Comparison of ENCODE assay signal across 21 cellular contexts in genomic region chr3:195103623-195104022, GRCh38.
DNase-seq lines count a peak whose midpoint lies in the region; ATAC-seq, FAIRE-seq and TF ChIP-seq lines count a peak whose summit lies in the region.
"Had no signal": no experiment of that assay in that cellular context is flagged by ENCODE, and none has a peak within 500 bp of the region (broad histone marks: within the 10 kb centered on the region; RNA-seq: fewer than 3 reads in every experiment).

No MANE protein-coding gene starts in this region.

- no peak for TF ChIP-seq POLR2A in A549 (IDR thresholded peaks at IDR 0.05; ENCODE audit: low read length)

- no peaks in the 10 kb centered on the region for H3K27me3 Mint-ChIP-seq in endodermal cell (ENCODE audit: insufficient read depth)
- H3K27me3 Mint-ChIP-seq in nephron progenitor cell (ENCODE audit: low read depth, poor library complexity) = peaks cover 6% of the 10 kb centered on the region
- no peaks in the 10 kb centered on the region for H3K27me3 Mint-ChIP-seq in natural killer cell (ENCODE audit: low read depth in 2 of 2)
- H3K27me3 Mint-ChIP-seq: CD4-positive, alpha-beta memory T cell had no signal

- H3K4me3 ChIP-seq in A549 (no peak overlapping the region), endodermal cell (ENCODE audit: low read length) (no peak overlapping the region)
- H3K4me3 ChIP-seq: PC-9, tibial artery had no signal

- DNase-seq in A549 (ENCODE audit: low read depth in 1 of 2, low spot score in 1 of 2) (no peak), endodermal cell (no peak), nephron progenitor cell (no peak), posterior vena cava (ENCODE audit: low spot score) (no peak), natural killer cell (no peak), NCI-H510A treated with DMSO at 0.1 percent for 48 hours (lab: John Stamatoyannopoulos, UW) (no peak), urothelium cell line (ENCODE audit: low spot score) (no peak)
- DNase-seq: ACHN; activated CD8-positive, alpha-beta memory T cell treated with anti-CD3 and anti-CD28 coated beads, Interleukin-2, amount 50 U/mL, for 48 hours; activated gamma-delta T cell treated with Interleukin-2 at 50 U/mL for 16 hours; amniotic stem cell; CD4-positive, alpha-beta memory T cell; cerebellar nuclear complex; Karpas-422; left colon; NCI-H748 treated with DMSO at 0.1 percent for 48 hours; PC-9; small intestine had no signal

- H3K4me2 ChIP-seq in A549 = no peak overlapping the region

- POLR2A ChIA-PET in A549 (lab: Yijun Ruan, JAX) = no interaction called here

- TF ChIP-seq RAD21 in A549 (conservative IDR thresholded peaks at IDR 0.05 in 1 of 2, IDR thresholded peaks at IDR 0.05 in 1 of 2) = no peak
- no peak for TF ChIP-seq RAD21 in Ishikawa (IDR thresholded peaks at IDR 0.05; ENCODE audit: low read depth)

- no peak for FAIRE-seq in A549 (lab: Jason Lieb, UNC)
- no peak for FAIRE-seq in urothelium cell line (lab: Jason Lieb, UNC)
- FAIRE-seq: frontal cortex, small intestine had no signal

- no peak for TF ChIP-seq CTCF in A549 (IDR thresholded peaks at IDR 0.05)
- no peak for TF ChIP-seq CTCF in endodermal cell (conservative IDR thresholded peaks at IDR 0.05)
- TF ChIP-seq CTCF in nephron progenitor cell (IDR thresholded peaks at IDR 0.05) = no peak
- no peak for TF ChIP-seq CTCF in natural killer cell (IDR thresholded peaks at IDR 0.05)

- H3K36me3 ChIP-seq in endodermal cell (ENCODE audit: control insufficient read depth, insufficient read depth, low read length) = no peaks in the 10 kb centered on the region
- H3K36me3 ChIP-seq: tibial artery had no signal

- no peak overlapping the region for H3K27ac Mint-ChIP-seq in endodermal cell
- peak overlapping the region; percentile 60 for H3K27ac Mint-ChIP-seq in nephron progenitor cell
- H3K27ac Mint-ChIP-seq in natural killer cell = no peak overlapping the region

- no peaks in the 10 kb centered on the region for H3K27me3 ChIP-seq in endodermal cell (ENCODE audit: control insufficient read depth, insufficient read depth, low read length, poor library complexity, severe bottlenecking)
- H3K27me3 ChIP-seq: tibial artery had no signal

- no peak overlapping the region for H3K4me3 Mint-ChIP-seq in endodermal cell
- H3K4me3 Mint-ChIP-seq in nephron progenitor cell = no peak overlapping the region
- H3K4me3 Mint-ChIP-seq in natural killer cell = no peak overlapping the region
- H3K4me3 Mint-ChIP-seq: CD4-positive, alpha-beta memory T cell had no signal

- H3K36me3 Mint-ChIP-seq in endodermal cell (ENCODE audit: low read depth) (peaks cover 10% of the 10 kb centered on the region), nephron progenitor cell (ENCODE audit: low read depth) (peaks cover 5% of the 10 kb centered on the region), natural killer cell (no peaks in the 10 kb centered on the region)
- H3K36me3 Mint-ChIP-seq: CD4-positive, alpha-beta memory T cell had no signal

- intact Hi-C loops in posterior vena cava (cut with DNase I) = loop anchor here (2.0 kb wide), 2 partner anchors 421 to 425 kb away; no protein-coding TSS in a partner anchor
- intact Hi-C loops in natural killer cell (cut with micrococcal nuclease) = no loop called here

- peak overlapping the region; percentile 84 to 89; a peak in 5 of 6 replicates for H3K27ac ChIP-seq in A549
- peak overlapping the region; percentile 52 for H3K27ac ChIP-seq in endodermal cell (ENCODE audit: low read depth, low read length)
- H3K27ac ChIP-seq: tibial artery had no signal

- WGBS in A549 (ENCODE audit: missing lambda C conversion rate) = 97% methylated on average over 2 of the region's 2 CpGs
- WGBS in endodermal cell (ENCODE audit: insufficient coverage in 1 of 2, insufficient read length in 1 of 2), 2 experiments = 63 to 94% methylated on average over 1 to 2 of the region's 2 CpGs

- CTCF ChIA-PET in A549 (lab: Yijun Ruan, JAX) = interaction anchor here (5.5 kb wide), 1 partner anchor 420 kb away, joined by 59 read pairs; no protein-coding TSS in a partner anchor

- H3K9ac ChIP-seq in endodermal cell (ENCODE audit: extremely low read depth, low read length, poor library complexity, severe bottlenecking) = no peak overlapping the region

- ATAC-seq in A549 (no peak), natural killer cell (no peak)
- ATAC-seq: left colon had no signal

- TF ChIP-seq EP300 in A549 (IDR thresholded peaks at IDR 0.05) = no peak
- no peak for TF ChIP-seq EP300 in Ishikawa (IDR thresholded peaks at IDR 0.05; ENCODE audit: borderline replicate concordance)

- H3K4me1 Mint-ChIP-seq in endodermal cell = peaks cover 31% of the 10 kb centered on the region
- H3K4me1 Mint-ChIP-seq in nephron progenitor cell = peaks cover 41% of the 10 kb centered on the region
- peaks cover 23 to 28% of the 10 kb centered on the region in 2 donors for H3K4me1 Mint-ChIP-seq in natural killer cell

- H3K9me3 Mint-ChIP-seq in endodermal cell (no peaks in the 10 kb centered on the region), nephron progenitor cell (no peaks in the 10 kb centered on the region), natural killer cell (no peaks in the 10 kb centered on the region)
- H3K9me3 Mint-ChIP-seq: CD4-positive, alpha-beta memory T cell had no signal

- H3K4me1 ChIP-seq in A549 (peaks cover 55% of the 10 kb centered on the region), endodermal cell (ENCODE audit: control insufficient read depth, insufficient read depth, low read length) (no peaks in the 10 kb centered on the region)

- H3K9me3 ChIP-seq in A549 = no peaks in the 10 kb centered on the region
- no peaks in the 10 kb centered on the region for H3K9me3 ChIP-seq in endodermal cell (ENCODE audit: control insufficient read depth, low read length)
- H3K9me3 ChIP-seq: tibial artery had no signal

TF ChIP-seq in A549, 52 proteins besides CTCF, POLR2A, EP300 and RAD21 (continues in another document):
- TF ChIP-seq CHD2 (IDR thresholded peaks at IDR 0.05; ENCODE audit: low read length, partially characterized antibody) = no peak
- no peak for TF ChIP-seq MAX (IDR thresholded peaks at IDR 0.05)
- TF ChIP-seq ZSCAN20 (CRISPR knock-in tag; IDR thresholded peaks at IDR 0.05) = no peak
- TF ChIP-seq ELK1 (IDR thresholded peaks at IDR 0.05; ENCODE audit: low read depth, low read length) = no peak
- TF ChIP-seq ZFP36 (IDR thresholded peaks at IDR 0.05; ENCODE audit: borderline replicate concordance, partially characterized antibody) = no peak
- no peak for TF ChIP-seq NFE2L2 (conservative IDR thresholded peaks at IDR 0.05; ENCODE audit: low read length)
- no peak for TF ChIP-seq ZC3H11A (IDR thresholded peaks at IDR 0.05)
- no peak for TF ChIP-seq ESRRA (IDR thresholded peaks at IDR 0.05; ENCODE audit: borderline replicate concordance, low read length)
- no peak for TF ChIP-seq PHF8 (IDR thresholded peaks at IDR 0.05; ENCODE audit: borderline replicate concordance, low read depth)
- no peak for TF ChIP-seq CBX8 (IDR thresholded peaks at IDR 0.05)
- no peak for TF ChIP-seq SREBF2 (IDR thresholded peaks at IDR 0.05)
- no peak for TF ChIP-seq FOSL2 (IDR thresholded peaks at IDR 0.05)
- TF ChIP-seq FOSL2 (CRISPR knock-in tag; IDR thresholded peaks at IDR 0.05) = no peak
- no peak for TF ChIP-seq MYC (IDR thresholded peaks at IDR 0.05; ENCODE audit: borderline replicate concordance, low read length)
- no peak for TF ChIP-seq SMC3 (IDR thresholded peaks at IDR 0.05)

TF ChIP-seq in Ishikawa, 13 proteins besides CTCF, POLR2A, EP300 and RAD21:
- no peak for TF ChIP-seq NFIC (IDR thresholded peaks at IDR 0.05)
- no peak for TF ChIP-seq REST (IDR thresholded peaks at IDR 0.05; ENCODE audit: low read depth)
- TF ChIP-seq FOXM1 (IDR thresholded peaks at IDR 0.05; ENCODE audit: borderline replicate concordance, low read depth) = no peak
- TF ChIP-seq USF1 (IDR thresholded peaks at IDR 0.05) = 0 out of 2 replicates have a peak, but pooled peaks have one; percentile 25
- no peak for TF ChIP-seq EGR1 (IDR thresholded peaks at IDR 0.05)
- TF ChIP-seq TEAD4 (IDR thresholded peaks at IDR 0.05) = no peak
- TF ChIP-seq YY1 (IDR thresholded peaks at IDR 0.05; ENCODE audit: low read depth) = no peak
TF ChIP-seq in Ishikawa: peak in this region for 1.
